28 cellular contexts compared by ENCODE assay signal in genomic region chr12:67925077-67925476, GRCh38.
A peak's percentile ranks its signal among the peaks of the same experiment; 100 is the strongest.
DNase-seq lines count a peak whose midpoint lies in the region; ATAC-seq and TF ChIP-seq lines count a peak whose summit lies in the region.
"Had no signal": no experiment of that assay in that cellular context is flagged by ENCODE, and none has a peak within 500 bp of the region (broad histone marks: within the 10 kb centered on the region; RNA-seq: fewer than 3 reads in every experiment).

No MANE protein-coding gene starts in this region.

- H3K9me2 ChIP-seq in PC-9 (ENCODE audit: insufficient read depth) (no peaks in the 10 kb centered on the region), hepatocyte (replicated peaks; ENCODE audit: insufficient read depth) (no peaks in the 10 kb centered on the region)
- H3K9me2 ChIP-seq: SK-N-SH had no signal

- TF ChIP-seq CTCF in HFF-Myc (IDR thresholded peaks at IDR 0.05; ENCODE audit: low read depth, low read length, missing control alignments) = no peak
- TF ChIP-seq CTCF in PC-9 (conservative IDR thresholded peaks at IDR 0.05) = no peak
- TF ChIP-seq CTCF in lung (IDR thresholded peaks at IDR 0.05; ENCODE audit: control extremely low read depth, extremely low read depth) = no peak
- no peak for TF ChIP-seq CTCF in hepatocyte (IDR thresholded peaks at IDR 0.05; ENCODE audit: poor library complexity)
- no peak for TF ChIP-seq CTCF in tibial nerve (IDR thresholded peaks at IDR 0.05)

- H3K4me2 ChIP-seq in PC-9 = peak overlapping the region; percentile 27
- no peak overlapping the region for H3K4me2 ChIP-seq in hepatocyte
- H3K4me2 ChIP-seq: SK-N-SH had no signal

- BruUV-seq in PC-9 (replicated peaks; lab: Mats Ljungman, UMichigan) = no TSS peak

- H3K27ac ChIP-seq in PC-9 (peak overlapping the region; percentile 30; the same call in 1 of the 2 replicates), lung (ENCODE audit: low read depth in 1 of 2, low read length in 1 of 2) (no peak overlapping the region), hepatocyte (no peak overlapping the region), tibial nerve (no peak overlapping the region)
- H3K27ac ChIP-seq: adrenal gland, gastrocnemius medialis, GM23248, left ventricle myocardium inferior, ovary, right atrium auricular region, RWPE1, suprapubic skin had no signal

- H3K4me1 ChIP-seq in PC-9 (replicated peaks; ENCODE audit: insufficient read depth) (peaks cover 44% of the 10 kb centered on the region), lung (ENCODE audit: control insufficient read depth in 2 of 2, insufficient read depth in 2 of 2, low read length in 2 of 2) (peaks cover 0 to 2% of the 10 kb centered on the region in 2 donors), hepatocyte (ENCODE audit: insufficient read depth) (peaks cover 38% of the 10 kb centered on the region), tibial nerve (peaks cover 0 to 8% (median 0%) of the 10 kb centered on the region in 4 donors)
- H3K4me1 ChIP-seq: adrenal gland had no signal

- no peak for TF ChIP-seq EP300 in tibial nerve (IDR thresholded peaks at IDR 0.05)

- H3K9me3 ChIP-seq in PC-9 (ENCODE audit: insufficient read depth, low read depth) (no peaks in the 10 kb centered on the region), lung (ENCODE audit: control insufficient read depth in 2 of 2, insufficient read depth in 1 of 2, low read length in 1 of 2) (no peaks in the 10 kb centered on the region), hepatocyte (ENCODE audit: low read depth) (no peaks in the 10 kb centered on the region), tibial nerve (no peaks in the 10 kb centered on the region)
- H3K9me3 ChIP-seq: adrenal gland, gastrocnemius medialis, left ventricle myocardium inferior, ovary, right atrium auricular region, SK-N-SH, suprapubic skin had no signal

- no peaks in the 10 kb centered on the region for H3K36me3 ChIP-seq in PC-9 (ENCODE audit: low read depth)
- H3K36me3 ChIP-seq in lung (ENCODE audit: control insufficient read depth in 2 of 2, insufficient read depth in 2 of 2, low read length in 2 of 2) = no peaks in the 10 kb centered on the region
- no peaks in the 10 kb centered on the region for H3K36me3 ChIP-seq in hepatocyte (replicated peaks; ENCODE audit: insufficient read depth, low read depth)
- no peaks in the 10 kb centered on the region for H3K36me3 ChIP-seq in tibial nerve
- H3K36me3 ChIP-seq: adrenal gland, gastrocnemius medialis, left ventricle myocardium inferior, ovary, right atrium auricular region, suprapubic skin had no signal

- H3K27me3 ChIP-seq in PC-9 (ENCODE audit: insufficient read depth, low read depth) (no peaks in the 10 kb centered on the region), lung (ENCODE audit: control insufficient read depth, insufficient read depth) (no peaks in the 10 kb centered on the region), hepatocyte (no peaks in the 10 kb centered on the region), tibial nerve (no peaks in the 10 kb centered on the region)
- H3K27me3 ChIP-seq: adrenal gland, gastrocnemius medialis, ovary, right atrium auricular region, suprapubic skin had no signal

- H3F3A ChIP-seq in PC-9 (ENCODE audit: insufficient read depth, low read depth) = no peaks in the 10 kb centered on the region

- no peaks in the 10 kb centered on the region for H3K79me2 ChIP-seq in PC-9 (ENCODE audit: low read depth)
- no peaks in the 10 kb centered on the region for H3K79me2 ChIP-seq in hepatocyte

- H4K20me1 ChIP-seq in PC-9 (ENCODE audit: insufficient read depth) = no peaks in the 10 kb centered on the region
- no peaks in the 10 kb centered on the region for H4K20me1 ChIP-seq in hepatocyte (ENCODE audit: insufficient read depth, poor library complexity, severe bottlenecking)

- intact Hi-C loops in PC-9 (cut with micrococcal nuclease; ENCODE audit: unreplicated experiment) = loop anchor here (1.0 to 10.0 kb wide), 3 partner anchors 100 to 441 kb away; no protein-coding TSS in a partner anchor

- no peak overlapping the region for H2AFZ ChIP-seq in PC-9
- H2AFZ ChIP-seq in hepatocyte = no peak overlapping the region
- H2AFZ ChIP-seq: GM23248 had no signal

- CTCF ChIA-PET in PC-9 (lab: Charles Lee) = no interaction called here

- POLR2A ChIA-PET in PC-9 (lab: Charles Lee; ENCODE audit: unreplicated experiment) = interaction anchor here (0.6 to 0.7 kb wide), 2 partner anchors 123 to 378 kb away, joined by 3 to 10 read pairs; no protein-coding TSS in a partner anchor

- H3K4me3 ChIP-seq in HFF-Myc (replicated peaks; ENCODE audit: low read depth, low read length) (no peak overlapping the region), PC-9 (no peak overlapping the region), lung (no peak overlapping the region), hepatocyte (no peak overlapping the region), tibial nerve (no peak overlapping the region)
- H3K4me3 ChIP-seq: adrenal gland, gastrocnemius medialis, GM23248, left ventricle myocardium inferior, ovary, right atrium auricular region, suprapubic skin had no signal

- peak; percentile 17 for ATAC-seq in lung (ENCODE audit: insufficient read depth, low FRiP score)
- no peak for ATAC-seq in GM21423 (IDR thresholded peaks at IDR 0.05; ENCODE audit: unreplicated experiment)
- ATAC-seq: activated T-cell treated with anti-CD3 and anti-CD28 coated beads, Interleukin-2, amount 50 U/mL, for 4 hours; gastrocnemius medialis; natural killer cell; stimulated activated memory B cell treated with anti-CD40 and anti-IgM and Interleukin-4, amounts not matched to agents 10 μg/mL and 1 μg/mL and 100 μg/mL, for 72 hours had no signal

- DNase-seq in DMS53 treated with DMSO at 0.1 percent for 48 hours (lab: John Stamatoyannopoulos, UW; ENCODE audit: unreplicated experiment) = peak; percentile 67
- peak; percentile 66 for DNase-seq in HFF-Myc (ENCODE audit: extremely low read depth, low read depth)
- peak; percentile 47 to 78 for DNase-seq in PC-9
- DNase-seq in lung (ENCODE audit: low spot score) = peak; percentile 42
- no peak for DNase-seq in hepatocyte (ENCODE audit: low spot score)
- DNase-seq in NCI-H524 (lab: John Stamatoyannopoulos, UW) = no peak
- no peak for DNase-seq in tibial nerve (ENCODE audit: low spot score in 2 of 2)
- DNase-seq: activated CD4-positive, alpha-beta T cell treated with anti-CD3 and anti-CD28 coated beads, Interleukin-2, amount 10 ng/mL, durations not matched to agents 24 days and 14 days; activated naive CD4-positive, alpha-beta T cell; activated T-cell treated with anti-CD3 and anti-CD28 coated beads, Interleukin-2, amount 50 U/mL, for 4 hours; adrenal gland; effector memory CD4-positive, alpha-beta T cell; gastrocnemius medialis; GF-D8; GM23248; hypothalamus; Kasumi-1; left ventricle myocardium inferior; midbrain; natural killer cell; ovary; SK-N-SH; stimulated activated CD4-positive, alpha-beta T cell treated with anti-CD3 and anti-CD28 coated beads, Interleukin-4, amount 100 ng/mL, for 1 hour had no signal

- WGBS in lung, 2 donors = 30 to 43% methylated on average over 2 of the region's 2 CpGs
- 48% methylated on average over 2 of the region's 2 CpGs for WGBS in hepatocyte (ENCODE audit: low lambda C conversion rate, missing lambda C conversion rate)
- 61 to 82% methylated on average over 2 of the region's 2 CpGs for WGBS in tibial nerve, 2 donors

- no peak for TF ChIP-seq POLR2A in tibial nerve (IDR thresholded peaks at IDR 0.05)

Comparison
In these comparisons a context has a peak if more than half of its experiments do, and no peak if none do; other contexts are left out.
1. DNase-seq: peak in DMS53 treated with DMSO at 0.1 percent for 48 hours (single experiment), HFF-Myc (single experiment), PC-9 (2 of 2) and lung (single experiment); none in hepatocyte (single experiment), NCI-H524 (0 of 2) and tibial nerve (0 of 2).